9 cellular contexts compared by ENCODE assay signal in genomic region chr6:3720770-3721169, GRCh38. TPM values are rescaled to one million over a fixed set of nuclear protein-coding genes. Genes with fewer than 3 reads are reported as not detected.
DNase-seq lines count a peak whose midpoint lies in the region; ATAC-seq, FAIRE-seq and TF ChIP-seq lines count a peak whose summit lies in the region.
"Not testable (repeated sequence)": the region's sequence is repeated elsewhere in the genome, so short reads cannot be mapped to it uniquely, and the experiment has no call there.
"Had no signal": no experiment of that assay in that cellular context is flagged by ENCODE, and none has a peak within 500 bp of the region (broad histone marks: within the 10 kb centered on the region; RNA-seq: fewer than 3 reads in every experiment).

No MANE protein-coding gene starts in this region.

- TF ChIP-seq POLR2A in endothelial cell of umbilical vein (IDR thresholded peaks at IDR 0.05; ENCODE audit: low read depth, low read length); HepG2 (IDR thresholded peaks at IDR 0.05; ENCODE audit: insufficient read depth in 1 of 2, low read depth in 2 of 2, low read length in 2 of 2); spleen (IDR thresholded peaks at IDR 0.05): not testable (repeated sequence)

- ATAC-seq in HepG2; stimulated activated naive B cell treated with anti-CD40 and anti-IgM and Interleukin-4, amounts not matched to agents 10 μg/mL and 1 μg/mL and 100 μg/mL, for 72 hours (replicated peaks): not testable (repeated sequence)

- not testable (repeated sequence) for TF ChIP-seq RAD21 in HepG2 (CRISPR knock-in tag; IDR thresholded peaks at IDR 0.05)

- H3K9me3 Mint-ChIP-seq in stimulated activated naive B cell treated with anti-CD40 and anti-IgM and Interleukin-4, amounts not matched to agents 10 μg/mL and 1 μg/mL and 100 μg/mL, for 72 hours: not testable (repeated sequence)

- peaks cover 40 to 56% of the 10 kb centered on the region in 2 donors for H3K36me3 Mint-ChIP-seq in stimulated activated naive B cell treated with anti-CD40 and anti-IgM and Interleukin-4, amounts not matched to agents 10 μg/mL and 1 μg/mL and 100 μg/mL, for 72 hours

- 90% methylated on average over 12 of the region's 24 CpGs for WGBS in HepG2 (ENCODE audit: low lambda C conversion rate)
- 92 to 96% (median 93%) methylated on average over 3 to 24 of the region's 24 CpGs for WGBS in spleen, 5 donors

- TF ChIP-seq CTCF in RWPE1 (conservative IDR thresholded peaks at IDR 0.05; ENCODE audit: low read depth); endothelial cell of umbilical vein (IDR thresholded peaks at IDR 0.05; ENCODE audit: extremely low read depth in 1 of 2, insufficient read depth in 1 of 2, low read depth in 1 of 2, low read length in 2 of 2); HepG2 (CRISPR knock-in tag; IDR thresholded peaks at IDR 0.05); spleen (IDR thresholded peaks at IDR 0.05 in 8 of 11, conservative IDR thresholded peaks at IDR 0.05 in 3 of 11): not testable (repeated sequence)

- not testable (repeated sequence) for H3K79me2 ChIP-seq in endothelial cell of umbilical vein (ENCODE audit: control insufficient read depth, insufficient read depth, low read length); HepG2 (ENCODE audit: insufficient read depth, low read length)

- in situ Hi-C loops in HepG2 (cut with HindIII; ENCODE audit: extremely low pct_ligation_motif_present, low pct_unique_long_range_greater_than_20kb): not testable (repeated sequence)

- CTCF ChIA-PET in RWPE1 (lab: Yijun Ruan, JAX); HepG2 (lab: Yijun Ruan, JAX; ENCODE audit: low intra/inter-chr PET ratio, low total read pairs): not testable (repeated sequence)
- CTCF ChIA-PET in endothelial cell of umbilical vein (lab: Charles Lee): interaction anchor here (1.5 kb wide), 1 partner anchor 441 kb away, joined by 6 read pairs; no protein-coding TSS in a partner anchor

- H3K4me3 Mint-ChIP-seq in stimulated activated naive B cell treated with anti-CD40 and anti-IgM and Interleukin-4, amounts not matched to agents 10 μg/mL and 1 μg/mL and 100 μg/mL, for 72 hours: not testable (repeated sequence)

- peak overlapping the region; percentile 20 for H3K27ac Mint-ChIP-seq in stimulated activated naive B cell treated with anti-CD40 and anti-IgM and Interleukin-4, amounts not matched to agents 10 μg/mL and 1 μg/mL and 100 μg/mL, for 72 hours

- not testable (repeated sequence) for H3K27me3 Mint-ChIP-seq in stimulated activated naive B cell treated with anti-CD40 and anti-IgM and Interleukin-4, amounts not matched to agents 10 μg/mL and 1 μg/mL and 100 μg/mL, for 72 hours

- not testable (repeated sequence) for FAIRE-seq in endothelial cell of umbilical vein (lab: Jason Lieb, UNC); HepG2 (lab: Jason Lieb, UNC)

- TF ChIP-seq EP300 in HepG2 (IDR thresholded peaks at IDR 0.05; ENCODE audit: low read depth in 2 of 2, low read length in 2 of 2); HepG2 (CRISPR knock-in tag; IDR thresholded peaks at IDR 0.05; ENCODE audit: borderline replicate concordance): not testable (repeated sequence)

- not testable (repeated sequence) for H3K9me1 ChIP-seq in endothelial cell of umbilical vein (replicated peaks; ENCODE audit: control insufficient read depth, extremely low read depth, insufficient read depth, low read length)

- not testable (repeated sequence) for H3K4me3 ChIP-seq in endothelial cell of umbilical vein (replicated peaks in 1 of 3; ENCODE audit: insufficient read depth in 1 of 3, low read depth in 1 of 3, low read length in 3 of 3); HepG2 (replicated peaks in 1 of 3; ENCODE audit: insufficient read depth in 1 of 3, low read depth in 2 of 3, low read length in 3 of 3); spleen

- H3K9ac ChIP-seq in endothelial cell of umbilical vein (replicated peaks; ENCODE audit: extremely low read depth, insufficient read depth, low read length); HepG2 (ENCODE audit: insufficient read depth, low read depth, low read length): not testable (repeated sequence)

- intact Hi-C loops in endothelial cell of umbilical vein (cut with micrococcal nuclease); cardiac septum (cut with DNase I); HepG2 (cut with micrococcal nuclease; ENCODE audit: unreplicated experiment); spleen (cut with DNase I; ENCODE audit: low total_unique reads): not testable (repeated sequence)

- peak overlapping the region; percentile 21 for H3K27ac ChIP-seq in RWPE1
- H3K27ac ChIP-seq in endothelial cell of umbilical vein (ENCODE audit: insufficient read depth, low read depth, low read length); HepG2 (ENCODE audit: extremely low read length, insufficient read depth, low read length); spleen: not testable (repeated sequence)

- POLR2A ChIA-PET in RWPE1 (lab: Yijun Ruan, JAX; ENCODE audit: low non-redundant PET); endothelial cell of umbilical vein (lab: Charles Lee); HepG2 (lab: Yijun Ruan, JAX): not testable (repeated sequence)

- H3K4me2 ChIP-seq in endothelial cell of umbilical vein (ENCODE audit: insufficient read depth, low read length); HepG2 (ENCODE audit: low read depth, low read length): not testable (repeated sequence)

- H3K36me3 ChIP-seq in endothelial cell of umbilical vein (ENCODE audit: control insufficient read depth in 2 of 2, extremely low read depth in 1 of 2, insufficient read depth in 2 of 2, low read length in 2 of 2) (peaks cover 17 to 35% of the 10 kb centered on the region in 2 experiments), HepG2 (replicated peaks in 1 of 2; ENCODE audit: control insufficient read depth in 1 of 2, insufficient read depth in 2 of 2, low read length in 2 of 2) (peaks cover 31 to 40% of the 10 kb centered on the region in 2 experiments), spleen (peaks cover 0 to 51% (median 27%) of the 10 kb centered on the region in 6 donors)

- H3K4me1 Mint-ChIP-seq in stimulated activated naive B cell treated with anti-CD40 and anti-IgM and Interleukin-4, amounts not matched to agents 10 μg/mL and 1 μg/mL and 100 μg/mL, for 72 hours: not testable (repeated sequence)

- H2AFZ ChIP-seq in endothelial cell of umbilical vein (ENCODE audit: low read depth, low read length); HepG2 (ENCODE audit: low read length): not testable (repeated sequence)

- dilution Hi-C loops in endothelial cell of umbilical vein (cut with MboI; ENCODE audit: extremely low pct_ligation_motif_present, low sequenced_read_pairs): not testable (repeated sequence)

- not testable (repeated sequence) for H4K20me1 ChIP-seq in endothelial cell of umbilical vein (replicated peaks; ENCODE audit: control insufficient read depth, extremely low read depth, insufficient read depth, low read length); HepG2 (ENCODE audit: insufficient read depth, low read length)

- not testable (repeated sequence) for DNase-seq in RWPE1 (ENCODE audit: low spot score); endothelial cell of umbilical vein (ENCODE audit: low read depth, low spot score); HepG2 (ENCODE audit: low spot score); stimulated activated naive B cell treated with anti-CD40 and anti-IgM and Interleukin-4, amounts not matched to agents 10 μg/mL and 1 μg/mL and 100 μg/mL, for 72 hours
- DNase-seq in cardiac septum (ENCODE audit: low spot score) (peak; percentile 63), spleen (peak; percentile 54)

- BruUV-seq in endothelial cell of umbilical vein (replicated peaks; lab: Mats Ljungman, UMichigan); HepG2 (replicated peaks; lab: Mats Ljungman, UMichigan): not testable (repeated sequence)

- not testable (repeated sequence) for H3K27me3 ChIP-seq in endothelial cell of umbilical vein (ENCODE audit: control insufficient read depth in 2 of 2, insufficient read depth in 2 of 2, low read length in 2 of 2); HepG2 (ENCODE audit: control insufficient read depth in 1 of 2, insufficient read depth in 2 of 2, low read length in 2 of 2); spleen (replicated peaks in 1 of 7)

- H3K9me3 ChIP-seq in endothelial cell of umbilical vein (replicated peaks; ENCODE audit: control insufficient read depth, insufficient read depth, low read length); HepG2 (ENCODE audit: low read length); spleen: not testable (repeated sequence)

- not testable (repeated sequence) for H3K4me1 ChIP-seq in endothelial cell of umbilical vein (ENCODE audit: control insufficient read depth, extremely low read depth, insufficient read depth, low read length); HepG2 (ENCODE audit: insufficient read depth, low read length); spleen

RNA-seq across cellular contexts. Expression of gene PXDC1, which starts 30.7 kb away (rescaled TPM):
- total RNA-seq in endothelial cell of umbilical vein (119 and 121 TPM in 2 replicates), cardiac septum (31.7 TPM), HepG2 (2016; rRNA removed; fragmentation: Illumina TruSeq; extraction: Trizol) (28.6 and 32.4 TPM in 2 replicates), spleen (10 to 100 TPM; 21.1 to 51.5 (median 32.3) TPM)
- polyA plus RNA-seq in endothelial cell of umbilical vein (60.9 and 65.2 TPM in 2 replicates), HepG2 (2011; rRNA removed) (34.7 and 36.2 TPM in 2 replicates), spleen (10 to 100 TPM; 17.7 to 40.1 (median 18.2) TPM)
- polyA plus RNA-seq in endothelial cell of umbilical vein (2011; cell fraction: cytosol; rRNA removed): 42.0 and 51.0 TPM in 2 replicates
- polyA plus RNA-seq in endothelial cell of umbilical vein (2011; cell fraction: nucleus; rRNA removed): 71.1 and 99.1 TPM in 2 replicates
- polyA plus RNA-seq in endothelial cell of umbilical vein (2012): 82.1 and 86.7 TPM in 2 replicates
- 45.8 and 47.4 TPM in 2 replicates for polyA minus RNA-seq in endothelial cell of umbilical vein
- 3.8 TPM for polyA minus RNA-seq in endothelial cell of umbilical vein (2011; cell fraction: cytosol; rRNA and poly(A)+ RNA removed)
- 26.0 and 56.3 TPM in 2 replicates for polyA minus RNA-seq in endothelial cell of umbilical vein (2011; cell fraction: nucleus; rRNA and poly(A)+ RNA removed)
- total RNA-seq in HepG2 (2016; cell fraction: cytosol; rRNA removed; fragmentation: Illumina TruSeq; extraction: Trizol; ENCODE audit: low read depth): 21.2 and 24.5 TPM in 2 replicates
- 22.4 and 30.7 TPM in 2 replicates for total RNA-seq in HepG2 (2016; cell fraction: insoluble cytoplasmic fraction; rRNA removed; fragmentation: Illumina TruSeq; extraction: Trizol)
- total RNA-seq in HepG2 (2016; cell fraction: membrane; rRNA removed; fragmentation: Illumina TruSeq; extraction: Trizol): 51.6 and 61.1 TPM in 2 replicates
- 21.9 and 23.1 TPM in 2 replicates for total RNA-seq in HepG2 (2016; cell fraction: nucleus; rRNA removed; fragmentation: Illumina TruSeq; extraction: Trizol)
- 22.9 and 28.7 TPM in 2 replicates for polyA plus RNA-seq in HepG2 (2011; cell fraction: cytosol; rRNA removed)
- polyA plus RNA-seq in HepG2 (2011; cell fraction: nucleus; rRNA removed): 25.6 and 30.8 TPM in 2 replicates
- polyA plus RNA-seq in HepG2 (2012): 41.2 and 50.7 TPM in 2 replicates
- 23.8 and 29.3 TPM in 2 replicates for polyA plus RNA-seq in HepG2 (2016; cell fraction: cytosol; fragmentation: Illumina TruSeq; extraction: Trizol; ENCODE audit: low read depth)
- polyA plus RNA-seq in HepG2 (2016; cell fraction: insoluble cytoplasmic fraction; fragmentation: Illumina TruSeq; extraction: Trizol; ENCODE audit: low read depth): 31.8 and 38.3 TPM in 2 replicates
- polyA plus RNA-seq in HepG2 (2016; cell fraction: membrane; fragmentation: Illumina TruSeq; extraction: Trizol; ENCODE audit: low read depth): 53.7 and 59.4 TPM in 2 replicates
- polyA plus RNA-seq in HepG2 (2016; cell fraction: nucleus; fragmentation: Illumina TruSeq; extraction: Trizol; ENCODE audit: insufficient read depth, low read depth): 39.1 and 43.2 TPM in 2 replicates
- 3.0 and 49.7 TPM in 2 replicates for polyA minus RNA-seq in HepG2 (2011; rRNA and poly(A)+ RNA removed; ENCODE audit: low replicate concordance)
- 24.8 and 27.3 TPM in 2 replicates for polyA minus RNA-seq in HepG2 (2011; cell fraction: cytosol; rRNA and poly(A)+ RNA removed)
- polyA minus RNA-seq in HepG2 (2011; cell fraction: nucleus; rRNA and poly(A)+ RNA removed): 11.2 and 12.4 TPM in 2 replicates
- polyA plus RNA-seq: CD4-positive, alpha-beta memory T cell; CD4-positive, CD25-positive, alpha-beta regulatory T cell; CD8-positive, alpha-beta memory T cell had no signal
